In the genomic region with DNA sequence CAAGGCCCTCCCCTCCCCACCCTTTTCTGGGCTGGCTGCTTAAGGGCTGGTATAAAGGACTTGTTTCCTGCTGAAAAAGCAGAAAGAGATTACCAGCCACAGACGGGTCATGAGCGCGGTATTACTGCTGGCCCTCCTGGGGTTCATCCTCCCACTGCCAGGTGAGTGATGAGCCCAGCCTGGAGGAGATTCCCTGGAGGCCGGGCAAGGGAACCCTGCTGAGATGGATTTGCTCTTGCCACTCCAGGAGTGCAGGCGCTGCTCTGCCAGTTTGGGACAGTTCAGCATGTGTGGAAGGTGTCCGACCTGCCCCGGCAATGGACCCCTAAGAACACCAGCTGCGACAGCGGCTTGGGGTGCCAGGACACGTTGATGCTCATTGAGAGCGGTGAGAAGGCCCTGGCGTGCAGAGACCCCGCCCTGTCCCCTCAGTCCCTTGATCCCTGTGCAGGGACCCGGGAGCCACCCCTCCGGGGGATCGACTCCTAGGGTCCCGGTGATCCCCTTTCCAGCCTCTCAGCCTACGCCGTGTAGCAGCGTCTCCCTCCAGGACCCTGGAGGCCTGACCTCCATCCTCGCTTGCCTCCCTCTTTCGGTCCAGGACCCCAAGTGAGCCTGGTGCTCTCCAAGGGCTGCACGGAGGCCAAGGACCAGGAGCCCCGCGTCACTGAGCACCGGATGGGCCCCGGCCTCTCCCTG, we compare ENCODE assay signal across 1 cellular context.
TF ChIP-seq lines count a peak whose summit lies in the region.

A gene with protein sequence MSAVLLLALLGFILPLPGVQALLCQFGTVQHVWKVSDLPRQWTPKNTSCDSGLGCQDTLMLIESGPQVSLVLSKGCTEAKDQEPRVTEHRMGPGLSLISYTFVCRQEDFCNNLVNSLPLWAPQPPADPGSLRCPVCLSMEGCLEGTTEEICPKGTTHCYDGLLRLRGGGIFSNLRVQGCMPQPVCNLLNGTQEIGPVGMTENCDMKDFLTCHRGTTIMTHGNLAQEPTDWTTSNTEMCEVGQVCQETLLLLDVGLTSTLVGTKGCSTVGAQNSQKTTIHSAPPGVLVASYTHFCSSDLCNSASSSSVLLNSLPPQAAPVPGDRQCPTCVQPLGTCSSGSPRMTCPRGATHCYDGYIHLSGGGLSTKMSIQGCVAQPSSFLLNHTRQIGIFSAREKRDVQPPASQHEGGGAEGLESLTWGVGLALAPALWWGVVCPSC (plus strand): TSS at position 81 of the 699 bp plus-strand sequence. CDS start 29 bp downstream, at position 110.

TF ChIP-seq in K562, 482 proteins besides CTCF, POLR2A, EP300 and RAD21:
- TF ChIP-seq SIRT6 (IDR thresholded peaks at IDR 0.05; ENCODE audit: low read depth, low read length) (no peak), ZNF551 (CRISPR knock-in tag; IDR thresholded peaks at IDR 0.05) (no peak), MAFG (tag; conservative IDR thresholded peaks at IDR 0.05) (no peak), ZNF586 (CRISPR knock-in tag; conservative IDR thresholded peaks at IDR 0.05) (no peak), SMC3 (conservative IDR thresholded peaks at IDR 0.05; ENCODE audit: insufficient read depth, low read depth, low read length) (no peak), ZNF79 (CRISPR knock-in tag; IDR thresholded peaks at IDR 0.05; ENCODE audit: low read depth) (no peak), GTF2F1 (IDR thresholded peaks at IDR 0.05; ENCODE audit: low read depth, low read length) (no peak)
- TF ChIP-seq, protein P1, sequence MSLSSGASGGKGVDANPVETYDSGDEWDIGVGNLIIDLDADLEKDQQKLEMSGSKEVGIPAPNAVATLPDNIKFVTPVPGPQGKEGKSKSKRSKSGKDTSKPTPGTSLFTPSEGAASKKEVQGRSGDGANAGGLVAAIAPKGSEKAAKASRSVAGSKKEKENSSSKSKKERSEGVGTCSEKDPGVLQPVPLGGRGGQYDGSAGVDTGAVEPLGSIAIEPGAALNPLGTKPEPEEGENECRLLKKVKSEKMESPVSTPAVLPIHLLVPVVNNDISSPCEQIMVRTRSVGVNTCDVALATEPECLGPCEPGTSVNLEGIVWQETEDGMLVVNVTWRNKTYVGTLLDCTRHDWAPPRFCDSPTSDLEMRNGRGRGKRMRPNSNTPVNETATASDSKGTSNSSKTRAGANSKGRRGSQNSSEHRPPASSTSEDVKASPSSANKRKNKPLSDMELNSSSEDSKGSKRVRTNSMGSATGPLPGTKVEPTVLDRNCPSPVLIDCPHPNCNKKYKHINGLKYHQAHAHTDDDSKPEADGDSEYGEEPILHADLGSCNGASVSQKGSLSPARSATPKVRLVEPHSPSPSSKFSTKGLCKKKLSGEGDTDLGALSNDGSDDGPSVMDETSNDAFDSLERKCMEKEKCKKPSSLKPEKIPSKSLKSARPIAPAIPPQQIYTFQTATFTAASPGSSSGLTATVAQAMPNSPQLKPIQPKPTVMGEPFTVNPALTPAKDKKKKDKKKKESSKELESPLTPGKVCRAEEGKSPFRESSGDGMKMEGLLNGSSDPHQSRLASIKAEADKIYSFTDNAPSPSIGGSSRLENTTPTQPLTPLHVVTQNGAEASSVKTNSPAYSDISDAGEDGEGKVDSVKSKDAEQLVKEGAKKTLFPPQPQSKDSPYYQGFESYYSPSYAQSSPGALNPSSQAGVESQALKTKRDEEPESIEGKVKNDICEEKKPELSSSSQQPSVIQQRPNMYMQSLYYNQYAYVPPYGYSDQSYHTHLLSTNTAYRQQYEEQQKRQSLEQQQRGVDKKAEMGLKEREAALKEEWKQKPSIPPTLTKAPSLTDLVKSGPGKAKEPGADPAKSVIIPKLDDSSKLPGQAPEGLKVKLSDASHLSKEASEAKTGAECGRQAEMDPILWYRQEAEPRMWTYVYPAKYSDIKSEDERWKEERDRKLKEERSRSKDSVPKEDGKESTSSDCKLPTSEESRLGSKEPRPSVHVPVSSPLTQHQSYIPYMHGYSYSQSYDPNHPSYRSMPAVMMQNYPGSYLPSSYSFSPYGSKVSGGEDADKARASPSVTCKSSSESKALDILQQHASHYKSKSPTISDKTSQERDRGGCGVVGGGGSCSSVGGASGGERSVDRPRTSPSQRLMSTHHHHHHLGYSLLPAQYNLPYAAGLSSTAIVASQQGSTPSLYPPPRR (CRISPR knock-in tag; IDR thresholded peaks at IDR 0.05; ENCODE audit: borderline replicate concordance): no peak
